In the genomic region with DNA sequence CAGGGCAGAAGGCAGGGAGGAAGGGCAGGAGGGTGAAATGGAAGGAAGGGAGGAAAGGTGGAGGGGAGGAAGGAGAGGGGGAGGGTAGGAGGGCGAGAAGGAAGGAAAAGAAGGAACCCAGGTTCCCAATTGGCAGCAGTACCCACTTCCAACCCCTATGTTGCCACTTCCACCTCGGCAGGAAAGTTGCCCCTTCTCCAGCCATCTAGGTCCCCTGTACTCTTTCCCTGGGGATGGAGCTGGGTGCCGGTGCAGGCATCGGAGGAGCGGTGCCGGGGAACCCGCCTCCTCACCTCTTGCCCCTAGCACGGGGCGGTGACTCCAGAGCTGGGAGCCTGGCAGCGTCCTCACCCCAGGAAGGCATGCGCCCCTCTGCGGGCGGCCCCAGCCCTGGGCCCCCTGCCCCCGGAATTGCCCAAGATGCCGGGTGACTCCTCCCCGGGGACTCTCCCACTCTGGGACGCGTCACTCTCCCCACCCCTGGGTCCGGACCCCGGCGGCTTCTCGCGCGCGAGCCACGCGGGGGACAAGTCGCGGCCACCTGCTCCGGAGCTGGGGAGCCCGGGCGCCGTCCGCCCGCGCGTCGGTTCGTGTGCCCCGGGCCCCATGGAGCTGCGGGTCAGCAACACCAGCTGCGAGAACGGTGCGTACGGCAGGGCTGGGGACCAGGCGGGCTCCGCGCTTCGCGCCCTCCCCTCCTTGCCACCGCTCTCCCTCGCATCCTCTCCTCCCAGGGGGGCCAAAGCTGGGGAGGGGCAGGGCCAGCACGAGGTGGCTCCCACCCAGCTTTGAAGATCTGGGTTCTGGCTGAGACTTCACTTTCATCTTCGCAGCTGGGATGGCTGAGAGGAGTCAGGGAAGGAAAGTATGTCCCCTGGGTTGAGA, we compare ENCODE assay signal across 1 cellular context.
TF ChIP-seq lines count a peak whose summit lies in the region.

Gene NIPAL4, plus strand, starts transcription at position 499 of the 885 bp plus-strand sequence. Its CDS starts 108 bp downstream, at position 607.

TF ChIP-seq in HEK293, 187 proteins besides CTCF, POLR2A, EP300 and RAD21 (continued from another document):
- no peak for TF ChIP-seq SETDB1 (IDR thresholded peaks at IDR 0.05; ENCODE audit: insufficient read length, low read length)
- TF ChIP-seq ZNF280D (tag by site-specific recombination; IDR thresholded peaks at IDR 0.05): no peak
- no peak for TF ChIP-seq ZBTB1 (tag by site-specific recombination; IDR thresholded peaks at IDR 0.05)
- TF ChIP-seq ZNF473 (tag by site-specific recombination; IDR thresholded peaks at IDR 0.05): no peak
- no peak for TF ChIP-seq ZBTB7A (tag by site-specific recombination; IDR thresholded peaks at IDR 0.05; ENCODE audit: low read depth)
- TF ChIP-seq ZNF555 (tag by site-specific recombination; conservative IDR thresholded peaks at IDR 0.05): no peak
- no peak for TF ChIP-seq ZNF623 (tag by site-specific recombination; IDR thresholded peaks at IDR 0.05)
- no peak for TF ChIP-seq ZNF664 (tag by site-specific recombination; IDR thresholded peaks at IDR 0.05)
- peak; percentile 87 for TF ChIP-seq ZNF423 (tag by site-specific recombination; IDR thresholded peaks at IDR 0.05)
- TF ChIP-seq ZNF426 (tag by site-specific recombination; IDR thresholded peaks at IDR 0.05): no peak
- TF ChIP-seq, protein P1, sequence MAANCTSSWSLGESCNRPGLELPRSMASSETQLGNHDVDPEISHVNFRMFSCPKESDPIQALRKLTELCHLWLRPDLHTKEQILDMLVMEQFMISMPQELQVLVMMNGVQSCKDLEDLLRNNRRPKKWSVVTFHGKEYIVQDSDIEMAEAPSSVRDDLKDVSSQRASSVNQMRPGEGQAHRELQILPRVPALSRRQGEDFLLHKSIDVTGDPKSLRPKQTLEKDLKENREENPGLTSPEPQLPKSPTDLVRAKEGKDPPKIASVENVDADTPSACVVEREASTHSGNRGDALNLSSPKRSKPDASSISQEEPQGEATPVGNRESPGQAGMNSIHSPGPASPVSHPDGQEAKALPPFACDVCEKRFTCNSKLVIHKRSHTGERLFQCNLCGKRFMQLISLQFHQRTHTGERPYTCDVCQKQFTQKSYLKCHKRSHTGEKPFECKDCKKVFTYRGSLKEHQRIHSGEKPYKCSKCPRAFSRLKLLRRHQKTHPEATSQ (tag by site-specific recombination; IDR thresholded peaks at IDR 0.05): no peak
- no peak for TF ChIP-seq ZNF18 (tag by site-specific recombination; IDR thresholded peaks at IDR 0.05)
- peak; percentile 60 for TF ChIP-seq ZBTB20 (tag by site-specific recombination; IDR thresholded peaks at IDR 0.05)
